In genomic region chr9:111730937-111731567, GRCh38 we compare ENCODE assay signal across 16 cellular contexts.
DNase-seq lines count a peak whose midpoint lies in the region; ATAC-seq, FAIRE-seq and TF ChIP-seq lines count a peak whose summit lies in the region.
"Had no signal": no experiment of that assay in that cellular context is flagged by ENCODE, and none has a peak within 500 bp of the region (broad histone marks: within the 10 kb centered on the region; RNA-seq: fewer than 3 reads in every experiment).

No MANE protein-coding gene starts in this region.

- peak; percentile 23 to 44 for ATAC-seq in left cardiac atrium
- ATAC-seq in GM21381 (IDR thresholded peaks at IDR 0.05; ENCODE audit: unreplicated experiment) = no peak

- H3K4me1 ChIP-seq in left ventricle myocardium inferior = no peaks in the 10 kb centered on the region
- H3K4me1 ChIP-seq: tibial nerve had no signal

- no peak for TF ChIP-seq CTCF in left ventricle myocardium inferior (IDR thresholded peaks at IDR 0.05; ENCODE audit: borderline replicate concordance)
- TF ChIP-seq CTCF in foreskin fibroblast (IDR thresholded peaks at IDR 0.05; ENCODE audit: low read depth, low read length) = no peak
- no peak for TF ChIP-seq CTCF in progenitor cell of endocrine pancreas (IDR thresholded peaks at IDR 0.05; ENCODE audit: unreplicated experiment)

- no peaks in the 10 kb centered on the region for H3K27me3 Mint-ChIP-seq in progenitor cell of endocrine pancreas
- H3K27me3 Mint-ChIP-seq: activated B cell treated with CpG ODN at 0.5 μM for 24 hours had no signal

- peaks cover 4% of the 10 kb centered on the region for H3K36me3 Mint-ChIP-seq in progenitor cell of endocrine pancreas (ENCODE audit: insufficient read depth)

- intact Hi-C loops in left cardiac atrium (cut with DNase I) = no loop called here
- intact Hi-C loops in left ventricle myocardium inferior (cut with micrococcal nuclease) = no loop called here

- H3K27ac Mint-ChIP-seq in progenitor cell of endocrine pancreas = no peak overlapping the region
- H3K27ac Mint-ChIP-seq: activated B cell treated with CpG ODN at 0.5 μM for 24 hours, immature natural killer cell had no signal

- H3K4me3 Mint-ChIP-seq in progenitor cell of endocrine pancreas (ENCODE audit: low read depth) = no peak overlapping the region
- H3K4me3 Mint-ChIP-seq: activated B cell treated with CpG ODN at 0.5 μM for 24 hours, immature natural killer cell had no signal

- H3K27ac ChIP-seq in left ventricle myocardium inferior (replicated peaks) = no peak overlapping the region
- H3K27ac ChIP-seq: coronary artery, tibial nerve had no signal

- peaks cover 17% of the 10 kb centered on the region for H3K36me3 ChIP-seq in left ventricle myocardium inferior

- no peak overlapping the region for H3K4me3 ChIP-seq in left ventricle myocardium inferior
- no peak overlapping the region for H3K4me3 ChIP-seq in foreskin fibroblast (ENCODE audit: low read depth in 1 of 2, low read length in 2 of 2)
- H3K4me3 ChIP-seq: coronary artery, tibial nerve had no signal

- H3K27me3 ChIP-seq in left ventricle myocardium inferior (ENCODE audit: low read depth) = no peaks in the 10 kb centered on the region
- H3K27me3 ChIP-seq: tibial nerve had no signal

- DNase-seq in left cardiac atrium (no peak), left ventricle myocardium inferior (no peak), SW 1271 (lab: John Stamatoyannopoulos, UW) (peak; percentile 49 to 90), foreskin fibroblast (peak; percentile 55 to 71), urothelium cell line (ENCODE audit: low spot score) (peak; percentile 13), iPS-NIHi7 (ENCODE audit: extremely low spot score) (no peak), progenitor cell of endocrine pancreas (ENCODE audit: low spot score, unreplicated experiment) (no peak)
- DNase-seq: activated B cell treated with CpG ODN at 0.5 μM for 24 hours; immature natural killer cell; NCI-H2081; NK-92 treated with Interleukin-12 subunit alpha and Interleukin-12 subunit beta, amount 100 ng/mL, for 24 hours; stimulated activated CD4-positive, alpha-beta T cell treated with anti-CD3 and anti-CD28 coated beads, Interleukin-1b, Interleukin-23, amount 100 ng/mL, for 48 hours; stimulated activated CD8-positive, alpha-beta memory T cell treated with anti-CD3 and anti-CD28 coated beads, Interleukin-4, amount 100 ng/mL, for 48 hours had no signal

- H3K9me3 ChIP-seq in left ventricle myocardium inferior (replicated peaks) = peaks cover 27% of the 10 kb centered on the region

- FAIRE-seq in urothelium cell line (lab: Jason Lieb, UNC) = no peak

- H3K9me3 Mint-ChIP-seq in progenitor cell of endocrine pancreas (ENCODE audit: low read depth) = peaks cover 22% of the 10 kb centered on the region

- no peaks in the 10 kb centered on the region for H3K4me1 Mint-ChIP-seq in progenitor cell of endocrine pancreas (ENCODE audit: low read depth)
- H3K4me1 Mint-ChIP-seq: activated B cell treated with CpG ODN at 0.5 μM for 24 hours, immature natural killer cell had no signal

Comparison
In these comparisons a context has a peak if more than half of its experiments do, and no peak if none do; other contexts are left out.
1. DNase-seq: peak in SW 1271 (2 of 2), foreskin fibroblast (2 of 2) and urothelium cell line (single experiment); none in left cardiac atrium (single experiment), left ventricle myocardium inferior (single experiment), iPS-NIHi7 (single experiment) and progenitor cell of endocrine pancreas (single experiment).